Comparison of ENCODE assay signal across 14 cellular contexts in genomic region chr1:31627301-31627929, GRCh38. TPM values are rescaled to one million over a fixed set of nuclear protein-coding genes. Genes with fewer than 3 reads are reported as not detected.
A peak's percentile ranks its signal among the peaks of the same experiment; 100 is the strongest.
DNase-seq lines count a peak whose midpoint lies in the region; ATAC-seq, FAIRE-seq and TF ChIP-seq lines count a peak whose summit lies in the region.
"Had no signal": no experiment of that assay in that cellular context is flagged by ENCODE, and none has a peak within 500 bp of the region (broad histone marks: within the 10 kb centered on the region; RNA-seq: fewer than 3 reads in every experiment).

No MANE protein-coding gene starts in this region.

- no peaks in the 10 kb centered on the region for H3K27me3 ChIP-seq in GM23248 (replicated peaks; ENCODE audit: insufficient read depth)
- no peaks in the 10 kb centered on the region for H3K27me3 ChIP-seq in small intestine (ENCODE audit: control insufficient read depth in 2 of 2, insufficient read depth in 2 of 2, low read length in 2 of 2)
- H3K27me3 ChIP-seq in foreskin keratinocyte: no peaks in the 10 kb centered on the region
- no peaks in the 10 kb centered on the region for H3K27me3 ChIP-seq in tibial nerve
- H3K27me3 ChIP-seq: brain microvascular endothelial cell had no signal

- in situ Hi-C loops in GM23248 (cut with MboI): no loop called here

- H2AFZ ChIP-seq in GM23248: no peak overlapping the region

- H3K4me1 ChIP-seq in GM23248 (ENCODE audit: insufficient read depth) (peaks cover 27% of the 10 kb centered on the region), small intestine (ENCODE audit: control insufficient read depth in 2 of 2, insufficient read depth in 1 of 2, low read depth in 1 of 2, low read length in 1 of 2) (no peaks in the 10 kb centered on the region), foreskin keratinocyte (peaks cover 4% of the 10 kb centered on the region), tibial nerve (peaks cover 0 to 25% (median 15%) of the 10 kb centered on the region in 4 donors)

- WGBS in GM23248 (ENCODE audit: low coverage in 1 of 2, low lambda C conversion rate in 2 of 2, missing lambda C conversion rate in 2 of 2), 2 experiments: 27 to 29% methylated on average over 8 to 13 of the region's 13 CpGs
- WGBS in small intestine, 3 donors: 28 to 73% (median 49%) methylated on average over 13 of the region's 13 CpGs
- WGBS in tibial nerve, 2 donors: 71% methylated on average over 11 to 13 of the region's 13 CpGs

- H3K9me3 ChIP-seq in GM23248 (ENCODE audit: low read depth) (no peaks in the 10 kb centered on the region), small intestine (ENCODE audit: control insufficient read depth, low read depth) (no peaks in the 10 kb centered on the region), tibial nerve (no peaks in the 10 kb centered on the region)

- peaks cover 25% of the 10 kb centered on the region; the same call in 1 of the 2 replicates for H3K36me3 ChIP-seq in GM23248 (ENCODE audit: low read depth)
- peaks cover 0 to 7% of the 10 kb centered on the region in 2 donors for H3K36me3 ChIP-seq in small intestine (ENCODE audit: control insufficient read depth in 2 of 2, insufficient read depth in 2 of 2, low read length in 2 of 2)
- H3K36me3 ChIP-seq in tibial nerve: peaks cover 0 to 64% (median 12%) of the 10 kb centered on the region in 3 donors

- no peak for FAIRE-seq in small intestine (lab: Jason Lieb, UNC)

- peaks cover 23% of the 10 kb centered on the region for H3K36me3 Mint-ChIP-seq in brain

- no peaks in the 10 kb centered on the region for H3K9me2 ChIP-seq in GM23248 (ENCODE audit: insufficient read depth)

- H3K27ac ChIP-seq in GM23248 (peak overlapping the region; percentile 53), small intestine (ENCODE audit: low read depth in 1 of 2, low read length in 1 of 2) (no peak overlapping the region), foreskin keratinocyte (no peak overlapping the region), tibial nerve (peak overlapping the region in 1 of 4 donors; percentile 66)
- H3K27ac ChIP-seq: brain microvascular endothelial cell, SK-N-MC had no signal

- H3K4me2 ChIP-seq in GM23248 (ENCODE audit: unreplicated experiment): no peak overlapping the region

- no peak for ATAC-seq in HG02938 (IDR thresholded peaks at IDR 0.05; ENCODE audit: unreplicated experiment)
- ATAC-seq in activated CD4-positive, CD25-positive, alpha-beta regulatory T cell treated with anti-CD3 and anti-CD28 coated beads, Interleukin-2, amount 50 U/mL, for 24 hours: no peak
- no peak for ATAC-seq in foreskin keratinocyte

- TF ChIP-seq CTCF in brain (conservative IDR thresholded peaks at IDR 0.05): no peak
- no peak for TF ChIP-seq CTCF in foreskin keratinocyte (conservative IDR thresholded peaks at IDR 0.05)
- TF ChIP-seq CTCF in tibial nerve (IDR thresholded peaks at IDR 0.05): no peak

- no peaks in the 10 kb centered on the region for H3K27me3 Mint-ChIP-seq in brain
- H3K27me3 Mint-ChIP-seq: activated CD4-positive, alpha-beta memory T cell treated with anti-CD3 and anti-CD28 coated beads for 36 hours; CD4-positive, CD25-positive, alpha-beta regulatory T cell; naive B cell had no signal

- TF ChIP-seq EP300 in tibial nerve (IDR thresholded peaks at IDR 0.05): peak in 1 of 2 donors; percentile 68

- no peak for DNase-seq in GM23248
- peak; percentile 45 for DNase-seq in islet precursor cell
- peak; percentile 69 for DNase-seq in small intestine
- no peak for DNase-seq in foreskin keratinocyte
- DNase-seq in tibial nerve (ENCODE audit: low spot score in 2 of 2): no peak
- DNase-seq: brain microvascular endothelial cell; CD4-positive, CD25-positive, alpha-beta regulatory T cell; naive B cell; NCI-H2107 had no signal

- H3K27ac Mint-ChIP-seq in brain: peak overlapping the region in 4 of 5 experiments; percentile 79 to 95 (median 84)
- H3K27ac Mint-ChIP-seq: activated CD4-positive, alpha-beta memory T cell treated with anti-CD3 and anti-CD28 coated beads for 36 hours had no signal

- H3K4me1 Mint-ChIP-seq in brain: peaks cover 22% of the 10 kb centered on the region

- H3K9ac ChIP-seq in GM23248: peak overlapping the region; percentile 9; the same call in 1 of the 2 replicates

- peaks cover 16% of the 10 kb centered on the region for H3F3A ChIP-seq in GM23248 (ENCODE audit: insufficient read depth)

- no peak for TF ChIP-seq POLR2A in tibial nerve (IDR thresholded peaks at IDR 0.05)

- H3K79me2 ChIP-seq in GM23248 (ENCODE audit: insufficient read depth): no peaks in the 10 kb centered on the region

- H3K4me3 ChIP-seq in GM23248 (no peak overlapping the region), small intestine (ENCODE audit: low read depth in 1 of 2, low read length in 2 of 2) (no peak overlapping the region), tibial nerve (no peak overlapping the region)
- H3K4me3 ChIP-seq: SK-N-MC had no signal

- H3K9me3 Mint-ChIP-seq in brain: no peaks in the 10 kb centered on the region
- H3K9me3 Mint-ChIP-seq: activated CD4-positive, alpha-beta memory T cell treated with anti-CD3 and anti-CD28 coated beads for 36 hours; naive B cell had no signal

- H3K4me3 Mint-ChIP-seq in brain: peak overlapping the region in 1 of 5 experiments; percentile 47
- H3K4me3 Mint-ChIP-seq: activated CD4-positive, alpha-beta memory T cell treated with anti-CD3 and anti-CD28 coated beads for 36 hours; CD4-positive, CD25-positive, alpha-beta regulatory T cell; naive B cell had no signal

- H4K20me1 ChIP-seq in GM23248 (ENCODE audit: insufficient read depth): no peaks in the 10 kb centered on the region

RNA-seq across cellular contexts. Expression of gene HCRTR1, which starts 9.9 kb away (rescaled TPM):
- not detected in 2 replicates for total RNA-seq in GM23248 (2014; rRNA removed; shearing (Covaris generic))
- polyA plus RNA-seq in GM23248 (2016; fragmentation: Nextera tagmentation; extraction: Ambion mirVana): not detected in 2 replicates
- not detected for polyA plus RNA-seq in brain (ENCODE audit: insufficient read depth, low read depth, low replicate concordance)
- polyA plus RNA-seq in small intestine: under 1 TPM in 1 of 3 donors, not detected in 2; 0.06 TPM
- total RNA-seq in foreskin keratinocyte: not detected in 2 replicates
- polyA plus RNA-seq in foreskin keratinocyte: not detected in 2 replicates
- total RNA-seq in tibial nerve: 1 to 10 TPM in 1 of 4 donors, under 1 TPM in 1, not detected in 2; 0.21 to 2.5 TPM
- total RNA-seq: activated CD4-positive, alpha-beta memory T cell treated with anti-CD3 and anti-CD28 coated beads for 36 hours; CD4-positive, CD25-positive, alpha-beta regulatory T cell had no signal
- polyA plus RNA-seq: CD4-positive, CD25-positive, alpha-beta regulatory T cell had no signal

RNA-seq across cellular contexts. Expression of gene PEF1, which starts 17.3 kb away (rescaled TPM):
- 97.5 and 131 TPM in 2 replicates for total RNA-seq in GM23248 (2014; rRNA removed; shearing (Covaris generic))
- polyA plus RNA-seq in GM23248 (2016; fragmentation: Nextera tagmentation; extraction: Ambion mirVana) (71.3 and 77.8 TPM in 2 replicates), brain (ENCODE audit: insufficient read depth, low read depth, low replicate concordance) (142 TPM), small intestine (10 to 100 TPM; 55.5 to 72.2 (median 58.9) TPM), foreskin keratinocyte (105 and 106 TPM in 2 replicates)
- total RNA-seq in foreskin keratinocyte (94.3 and 95.7 TPM in 2 replicates), tibial nerve (100 to 1,000 TPM in 1 of 4 donors, 10 to 100 TPM in 3; 62.5 to 108 (median 89.7) TPM)

RNA-seq across cellular contexts. Expression of gene TINAGL1, which starts 51.1 kb away (rescaled TPM):
- total RNA-seq in GM23248 (2014; rRNA removed; shearing (Covaris generic)): 3.5 and 4.7 TPM in 2 replicates
- 1.1 and 1.4 TPM in 2 replicates for polyA plus RNA-seq in GM23248 (2016; fragmentation: Nextera tagmentation; extraction: Ambion mirVana)
- 9.7 TPM for polyA plus RNA-seq in brain (ENCODE audit: insufficient read depth, low read depth, low replicate concordance)
- 10 to 100 TPM; 34.9 to 92.3 (median 44.5) TPM for polyA plus RNA-seq in small intestine
- total RNA-seq in foreskin keratinocyte: 167 and 194 TPM in 2 replicates
- 153 and 177 TPM in 2 replicates for polyA plus RNA-seq in foreskin keratinocyte
- total RNA-seq in tibial nerve: 100 to 1,000 TPM in 3 of 4 donors, 10 to 100 TPM in 1; 97.3 to 227 (median 198) TPM
- total RNA-seq: activated CD4-positive, alpha-beta memory T cell treated with anti-CD3 and anti-CD28 coated beads for 36 hours; CD4-positive, CD25-positive, alpha-beta regulatory T cell had no signal
- polyA plus RNA-seq: CD4-positive, CD25-positive, alpha-beta regulatory T cell had no signal

Comparison
In these comparisons a context has a peak if more than half of its experiments do, and no peak if none do; other contexts are left out.
1. DNase-seq: peak in islet precursor cell (single experiment) and small intestine (single experiment); none in GM23248 (single experiment), foreskin keratinocyte (0 of 2) and tibial nerve (0 of 2).